ENCODE assay signal across 8 cellular contexts in genomic region chr13:24511824-24512207, GRCh38. TPM values are rescaled to one million over a fixed set of nuclear protein-coding genes. Genes with fewer than 3 reads are reported as not detected.
A peak's percentile ranks its signal among the peaks of the same experiment; 100 is the strongest.
DNase-seq lines count a peak whose midpoint lies in the region; ATAC-seq and TF ChIP-seq lines count a peak whose summit lies in the region.

No MANE protein-coding gene starts in this region.

- H3K27me3 ChIP-seq in cardiac muscle cell (no peaks in the 10 kb centered on the region), adrenal gland (no peaks in the 10 kb centered on the region), left lung (no peaks in the 10 kb centered on the region), thyroid gland (no peaks in the 10 kb centered on the region)

- intact Hi-C loops in cardiac septum (cut with DNase I) (no loop called here), adrenal gland (cut with DNase I) (no loop called here), left lung (cut with DNase I) (no loop called here), thyroid gland (cut with DNase I) (no loop called here)

- no peak for TF ChIP-seq CTCF in cardiac muscle cell (IDR thresholded peaks at IDR 0.05; ENCODE audit: low read depth, low read length)
- no peak for TF ChIP-seq CTCF in adrenal gland (IDR thresholded peaks at IDR 0.05)
- TF ChIP-seq CTCF in left lung (IDR thresholded peaks at IDR 0.05) = no peak
- TF ChIP-seq CTCF in thyroid gland (IDR thresholded peaks at IDR 0.05) = no peak

- peak overlapping the region; percentile 60 for H3K4me3 ChIP-seq in cardiac muscle cell
- peak overlapping the region; percentile 61 to 96 (median 72) for H3K4me3 ChIP-seq in adrenal gland
- H3K4me3 ChIP-seq in left lung = peak overlapping the region; percentile 71 to 79
- peak overlapping the region; percentile 35 to 71 (median 70) for H3K4me3 ChIP-seq in thyroid gland (replicated peaks in 1 of 3)

- no peak for ATAC-seq in left lung

- 5 to 15% (median 9%) methylated on average over 6 of the region's 6 CpGs for WGBS in adrenal gland, 4 donors
- 29% methylated on average over 6 of the region's 6 CpGs for WGBS in thyroid gland, 2 donors

- H3K4me1 ChIP-seq in cardiac muscle cell (ENCODE audit: low read depth) (peaks cover 5% of the 10 kb centered on the region), adrenal gland (replicated peaks in 1 of 2) (peaks cover 9 to 33% of the 10 kb centered on the region in 2 donors), left lung (peaks cover 6 to 38% of the 10 kb centered on the region in 2 donors), thyroid gland (peaks cover 4 to 12% of the 10 kb centered on the region in 2 donors)

- H3K27ac ChIP-seq in cardiac muscle cell (peak overlapping the region; percentile 6), KOPT-K1 (ENCODE audit: low read depth, low read length, poor library complexity, severe bottlenecking) (peak overlapping the region; percentile 84), adrenal gland (peak overlapping the region; percentile 92 to 99 (median 96)), left lung (peak overlapping the region; percentile 93 to 99), thyroid gland (peak overlapping the region in 2 of 3 donors; percentile 78 to 87)

- no peaks in the 10 kb centered on the region for H3K36me3 ChIP-seq in cardiac muscle cell
- H3K36me3 ChIP-seq in KOPT-K1 (ENCODE audit: insufficient read depth, low read length) = 0 out of 2 replicates have a peak, but pooled peaks cover 5% of the 10 kb centered on the region
- H3K36me3 ChIP-seq in adrenal gland (replicated peaks in 1 of 2) = no peaks in the 10 kb centered on the region
- H3K36me3 ChIP-seq in left lung = peaks cover 0 to 10% of the 10 kb centered on the region in 2 donors
- H3K36me3 ChIP-seq in thyroid gland = no peaks in the 10 kb centered on the region

- DNase-seq in cardiac muscle cell (ENCODE audit: low read depth in 1 of 2, low spot score in 1 of 2) (peak in 1 of 2 donors; percentile 9), cardiac septum (ENCODE audit: low spot score) (no peak), adrenal gland (no peak), left lung (no peak), thyroid gland (no peak), HK-2 (ENCODE audit: unreplicated experiment) (no peak), dermis blood vessel endothelial cell (no peak)

- H3K9me3 ChIP-seq in cardiac muscle cell (ENCODE audit: low read depth) (no peaks in the 10 kb centered on the region), KOPT-K1 (ENCODE audit: insufficient read depth, low read length, poor library complexity, severe bottlenecking) (no peaks in the 10 kb centered on the region), adrenal gland (replicated peaks in 1 of 3) (no peaks in the 10 kb centered on the region), left lung (no peaks in the 10 kb centered on the region), thyroid gland (no peaks in the 10 kb centered on the region)

- no peak for TF ChIP-seq POLR2A in adrenal gland (IDR thresholded peaks at IDR 0.05)
- no peak for TF ChIP-seq POLR2A in thyroid gland (IDR thresholded peaks at IDR 0.05)

RNA-seq across cellular contexts. Expression of gene PARP4, which starts 0.8 kb away (rescaled TPM):
- 26.2 and 37.8 TPM in 2 replicates for total RNA-seq in cardiac muscle cell
- 20.4 and 25.1 TPM in 2 replicates for polyA plus RNA-seq in cardiac muscle cell
- 16.7 TPM for total RNA-seq in cardiac septum
- total RNA-seq in adrenal gland = 10 to 100 TPM; 39.5 to 92.2 (median 74.1) TPM
- 10 to 100 TPM; 19.8 to 43.5 (median 21.6) TPM for polyA plus RNA-seq in adrenal gland
- 10 to 100 TPM; 71.9 to 76.8 TPM for total RNA-seq in left lung
- total RNA-seq in thyroid gland = 10 to 100 TPM; 52.4 to 71.8 (median 58.6) TPM
- total RNA-seq in dermis blood vessel endothelial cell = 54.8 and 66.2 TPM in 2 replicates

Comparison
In these comparisons a context has a peak if more than half of its experiments do, and no peak if none do; other contexts are left out.
1. H3K27ac ChIP-seq: peak in every context shown above with its lines; median percentile 96 in adrenal gland; 96 in left lung; 84 in KOPT-K1; 82 in thyroid gland; 6 in cardiac muscle cell.